In the genomic region with DNA sequence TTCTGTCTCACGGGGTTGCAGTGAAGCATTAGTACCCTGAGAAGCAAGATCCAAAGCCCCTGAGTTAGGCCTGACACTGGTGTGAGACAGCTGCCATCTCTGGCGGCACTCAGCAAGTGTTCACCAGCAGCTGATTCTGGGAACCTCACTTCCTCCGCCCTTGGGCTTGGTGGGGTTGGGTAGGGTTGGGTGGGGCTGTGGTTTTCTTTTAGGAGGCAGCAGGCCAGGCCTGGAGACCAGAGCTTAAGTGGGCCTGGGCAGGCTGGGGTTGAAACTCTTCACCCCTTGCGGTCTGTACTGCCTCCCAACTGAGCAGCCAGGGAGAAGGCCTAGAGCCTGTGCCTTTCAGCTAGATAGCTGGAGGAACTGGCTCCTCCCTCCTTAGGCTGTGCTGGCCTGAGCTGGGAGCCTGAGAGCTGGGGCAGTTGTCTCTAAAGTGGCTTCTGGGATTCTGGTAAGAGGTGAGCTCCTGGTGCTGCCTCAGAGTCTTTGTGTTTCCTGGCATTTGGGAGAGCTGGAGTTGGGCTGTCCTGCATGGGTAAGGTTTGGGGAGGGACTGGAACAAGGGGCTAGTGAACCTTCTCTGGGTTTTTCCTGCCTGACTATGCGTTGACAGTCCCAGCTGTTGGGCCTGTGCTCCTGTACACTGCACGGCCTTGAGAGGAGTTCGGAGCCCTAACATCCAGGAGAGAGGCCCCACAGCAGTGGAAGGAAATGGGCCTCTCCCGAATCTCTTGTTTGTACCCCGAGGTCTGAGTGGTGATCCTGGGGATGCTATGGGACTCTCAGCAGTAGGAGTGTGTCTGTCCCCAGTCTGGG, we compare ENCODE assay signal across 8 cellular contexts. TPM values are rescaled to one million over a fixed set of nuclear protein-coding genes. Genes with fewer than 3 reads are reported as not detected.
DNase-seq lines count a peak whose midpoint lies in the region; ATAC-seq and TF ChIP-seq lines count a peak whose summit lies in the region.

No MANE protein-coding gene starts in this region.

- peak overlapping the region in 1 of 2 experiments; percentile 35; a peak in 2 of 4 replicates for H4K8ac ChIP-seq in IMR-90 (ENCODE audit: low read depth in 2 of 2, low read length in 2 of 2)

- no peak overlapping the region for H3K18ac ChIP-seq in IMR-90 (ENCODE audit: low read depth, low read length)

- peak; percentile 87 for DNase-seq in ELR (ENCODE audit: low read depth)
- DNase-seq in IMR-90, result no peak
- DNase-seq in WERI-Rb-1, result peak; percentile 20
- peak; percentile 88 for DNase-seq in colonic mucosa
- no peak for DNase-seq in SHP77 (lab: John Stamatoyannopoulos, UW)

- TF ChIP-seq CTCF in IMR-90 (conservative IDR thresholded peaks at IDR 0.05; ENCODE audit: low read depth, low read length), result no peak
- no peak for TF ChIP-seq CTCF in WERI-Rb-1 (IDR thresholded peaks at IDR 0.05; ENCODE audit: low read depth, low read length)
- TF ChIP-seq CTCF in colonic mucosa (IDR thresholded peaks at IDR 0.05), result no peak

- H4K5ac ChIP-seq in IMR-90 (ENCODE audit: low read depth, low read length), result no peak overlapping the region; the same call in 1 of the 2 replicates

- no TSS peak for BruUV-seq in IMR-90 (replicated peaks; lab: Mats Ljungman, UMichigan)

- POLR2A ChIA-PET in IMR-90 (lab: Charles Lee; ENCODE audit: unreplicated experiment), result interaction anchor here (1.0 kb wide), 1 partner anchor 47 kb away, joined by 3 read pairs; no protein-coding TSS in a partner anchor

- peak overlapping the region; percentile 60 for H3K23ac ChIP-seq in IMR-90 (ENCODE audit: low read depth, low read length)

- no peak overlapping the region for H3K9ac ChIP-seq in IMR-90 (ENCODE audit: low read depth, low read length)
- peak overlapping the region; percentile 60 to 82 for H3K9ac ChIP-seq in colonic mucosa (ENCODE audit: low read depth in 2 of 2, low read length in 2 of 2)

- H4K91ac ChIP-seq in IMR-90 (ENCODE audit: insufficient read depth, low read depth, low read length), result peak overlapping the region; percentile 32; the same call in 1 of the 2 replicates

- H3K4me1 ChIP-seq in IMR-90 (ENCODE audit: control insufficient read depth, insufficient read depth, low read length), result peaks cover 47% of the 10 kb centered on the region
- peaks cover 65% of the 10 kb centered on the region for H3K4me1 ChIP-seq in colonic mucosa
- H3K4me1 ChIP-seq in mesodermal cell (ENCODE audit: control insufficient read depth, insufficient read depth, low read length, poor library complexity, severe bottlenecking), result peaks cover 80% of the 10 kb centered on the region

- H2AFZ ChIP-seq in IMR-90 (replicated peaks; ENCODE audit: low read length, poor library complexity), result peak overlapping the region; percentile 6

- H3K27ac ChIP-seq in IMR-90 (ENCODE audit: insufficient read depth, low read length), result 0 out of 2 replicates have a peak overlapping the region, but pooled peaks have one; percentile 9
- no peak overlapping the region for H3K27ac ChIP-seq in WERI-Rb-1
- peak overlapping the region; percentile 79 for H3K27ac ChIP-seq in colonic mucosa
- H3K27ac ChIP-seq in mesodermal cell (ENCODE audit: low read depth, low read length, severe bottlenecking), result peak overlapping the region; percentile 5
- peak overlapping the region; percentile 11 for H3K27ac ChIP-seq in temporal lobe (ENCODE audit: low read depth, low read length)

- 0 out of 2 replicates have a peak overlapping the region, but pooled peaks have one; percentile 21 for H2BK120ac ChIP-seq in IMR-90 (ENCODE audit: low read depth, low read length)

- no peak overlapping the region for H3K56ac ChIP-seq in IMR-90 (ENCODE audit: extremely low read depth, insufficient read depth, low read length)

- H3K27me3 ChIP-seq in IMR-90 (ENCODE audit: control insufficient read depth, insufficient read depth, low read length) (no peaks in the 10 kb centered on the region), WERI-Rb-1 (ENCODE audit: insufficient read depth, low read depth, severe bottlenecking) (no peaks in the 10 kb centered on the region), colonic mucosa (no peaks in the 10 kb centered on the region)

- H3K79me1 ChIP-seq in IMR-90 (ENCODE audit: low read depth in 1 of 2, low read length in 2 of 2), result peaks cover 4 to 88% of the 10 kb centered on the region in 2 experiments

- peak overlapping the region; percentile 62 for H3K4ac ChIP-seq in IMR-90 (ENCODE audit: low read depth, low read length)

- H3K36me3 ChIP-seq in IMR-90 (ENCODE audit: control insufficient read depth, insufficient read depth, low read length) (no peaks in the 10 kb centered on the region; the same call in 1 of the 2 replicates), WERI-Rb-1 (peaks cover 16% of the 10 kb centered on the region), colonic mucosa (no peaks in the 10 kb centered on the region), mesodermal cell (ENCODE audit: control insufficient read depth, insufficient read depth, low read length) (peaks cover 36% of the 10 kb centered on the region)

- H3K9me3 ChIP-seq in IMR-90 (ENCODE audit: control insufficient read depth, insufficient read depth, low read length), result no peaks in the 10 kb centered on the region
- no peaks in the 10 kb centered on the region for H3K9me3 ChIP-seq in WERI-Rb-1 (ENCODE audit: severe bottlenecking)
- no peaks in the 10 kb centered on the region for H3K9me3 ChIP-seq in colonic mucosa
- no peaks in the 10 kb centered on the region for H3K9me3 ChIP-seq in mesodermal cell (ENCODE audit: control insufficient read depth, low read length)

- peaks cover 59% of the 10 kb centered on the region for H3K9me1 ChIP-seq in IMR-90 (ENCODE audit: insufficient read depth, low read length)

- no peak for TF ChIP-seq RAD21 in IMR-90 (IDR thresholded peaks at IDR 0.05; ENCODE audit: low read length)

- H2BK15ac ChIP-seq in IMR-90 (ENCODE audit: low read depth, low read length), result no peak overlapping the region

- peak overlapping the region; percentile 59 for H2AK5ac ChIP-seq in IMR-90 (ENCODE audit: low read depth, low read length)

- no peak overlapping the region for H3K4me3 ChIP-seq in IMR-90 (ENCODE audit: insufficient read depth, low read depth, low read length)
- no peak overlapping the region for H3K4me3 ChIP-seq in WERI-Rb-1 (ENCODE audit: low read depth, low read length)
- peak overlapping the region; percentile 12 for H3K4me3 ChIP-seq in colonic mucosa
- H3K4me3 ChIP-seq in mesodermal cell (ENCODE audit: extremely low read depth, insufficient read depth, low read length, poor library complexity, severe bottlenecking), result no peak overlapping the region

- peak overlapping the region; percentile 58; the same call in 1 of the 2 replicates for H3K14ac ChIP-seq in IMR-90 (replicated peaks; ENCODE audit: low read depth, low read length)

- H3K4me2 ChIP-seq in IMR-90 (ENCODE audit: low read depth, low read length), result no peak overlapping the region

- 14% methylated on average over 1 of the region's 9 CpGs; no CpG with 5 or more reads in 1 of the 2 experiments for WGBS in IMR-90 (ENCODE audit: extremely low coverage in 2 of 2, insufficient read length in 1 of 2), 2 experiments
- 81 to 87% methylated on average over 6 to 8 of the region's 9 CpGs for WGBS in mesodermal cell (ENCODE audit: insufficient coverage in 2 of 2), 2 experiments

- in situ Hi-C loops in IMR-90 (cut with MboI; ENCODE audit: low sequenced_read_pairs), result loop anchor here (5.0 to 25.0 kb wide), 2 partner anchors 43 to 297 kb away; no protein-coding TSS in a partner anchor

- peak overlapping the region; percentile 74 for H2AK9ac ChIP-seq in IMR-90 (replicated peaks; ENCODE audit: low read depth, low read length, poor library complexity)

- no peak for TF ChIP-seq POLR2A in IMR-90 (IDR thresholded peaks at IDR 0.05; ENCODE audit: low read depth, low read length)

- intact Hi-C loops in IMR-90 (cut with micrococcal nuclease), result no loop called here
- intact Hi-C loops in colonic mucosa (cut with DNase I), result no loop called here

- H4K20me1 ChIP-seq in IMR-90 (ENCODE audit: insufficient read depth, low read length), result peaks cover 78% of the 10 kb centered on the region

- ATAC-seq in GM21526 (IDR thresholded peaks at IDR 0.05; ENCODE audit: low FRiP score, unreplicated experiment) (peak; percentile 48), IMR-90 (ENCODE audit: low read depth) (peak; percentile 16; the same call in 1 of the 2 replicates)

- CTCF ChIA-PET in IMR-90 (lab: Yijun Ruan, JAX), result interaction anchor here (0.6 to 3.4 kb wide), 7 partner anchors 8 to 142 kb away, joined by 3 to 20 read pairs (median 4); no protein-coding TSS in a partner anchor

- H2BK20ac ChIP-seq in IMR-90 (ENCODE audit: low read depth, low read length), result no peak overlapping the region

- dilution Hi-C loops in IMR-90 (cut with HindIII; ENCODE audit: low sequenced_read_pairs, unreplicated experiment), result no loop called here

- peak overlapping the region; percentile 0 for H2BK5ac ChIP-seq in IMR-90 (ENCODE audit: low read depth, low read length, poor library complexity, severe bottlenecking)

TF ChIP-seq in IMR-90, 13 proteins besides CTCF, POLR2A, EP300 and RAD21 (continues in another document):
- TF ChIP-seq ELK1 (IDR thresholded peaks at IDR 0.05; ENCODE audit: borderline replicate concordance, low read depth, low read length) (no peak), FOS (IDR thresholded peaks at IDR 0.05; ENCODE audit: low read depth, low read length) (no peak), MAZ (IDR thresholded peaks at IDR 0.05; ENCODE audit: borderline replicate concordance, low read depth, low read length) (no peak), RFX5 (IDR thresholded peaks at IDR 0.05; ENCODE audit: low read depth, low read length) (no peak)

RNA-seq across cellular contexts. Expression of gene TSPAN14, which starts 5.1 kb away (rescaled TPM):
- total RNA-seq in IMR-90 (2012; rRNA removed) (13.3 and 18.5 TPM in 2 replicates), colonic mucosa (10 to 100 TPM; 83.5 to 91.7 TPM), temporal lobe (27.8 TPM)
- 40.6 and 43.0 TPM in 2 replicates for polyA plus RNA-seq in IMR-90 (2012; rRNA removed)
- polyA plus RNA-seq in IMR-90 (2012; cell fraction: cytosol; rRNA removed), result 55.8 and 57.7 TPM in 2 replicates
- 36.3 and 44.3 TPM in 2 replicates for polyA plus RNA-seq in IMR-90 (2012; cell fraction: nucleus; rRNA removed; ENCODE audit: low replicate concordance)
- polyA plus RNA-seq in mesodermal cell (2013, experiment 1 of 2), result 117 TPM
- 90.6 TPM for polyA plus RNA-seq in mesodermal cell (2013, experiment 2 of 2)

RNA-seq across cellular contexts. Expression of gene PRXL2A, which starts 50.9 kb away (rescaled TPM):
- total RNA-seq in IMR-90 (2012; rRNA removed) (0.90 and 1.1 TPM in 2 replicates), colonic mucosa (100 to 1,000 TPM in 1 of 2 donors, 10 to 100 TPM in 1; 73.5 to 101 TPM), temporal lobe (68.6 TPM)
- 0.60 and 0.92 TPM in 2 replicates for polyA plus RNA-seq in IMR-90 (2012; rRNA removed)
- polyA plus RNA-seq in IMR-90 (2012; cell fraction: cytosol; rRNA removed), result 0.19 and 0.36 TPM in 2 replicates
- 0.10 and 0.17 TPM in 2 replicates for polyA plus RNA-seq in IMR-90 (2012; cell fraction: nucleus; rRNA removed; ENCODE audit: low replicate concordance)
- 87.4 TPM for polyA plus RNA-seq in mesodermal cell (2013, experiment 1 of 2)
- 88.2 TPM for polyA plus RNA-seq in mesodermal cell (2013, experiment 2 of 2)

Comparison
In these comparisons a context has a peak if more than half of its experiments do, and no peak if none do; other contexts are left out.
1. DNase-seq: peak in ELR (single experiment), WERI-Rb-1 (single experiment) and colonic mucosa (single experiment); none in IMR-90 (single experiment) and SHP77 (0 of 2).
2. RNA of gene PRXL2A, which starts 50.9 kb away (total RNA-seq): 73.5 to 101 TPM in colonic mucosa and 68.6 TPM in temporal lobe (single experiment); 0.90 to 1.1 TPM in IMR-90; every median in the first group is over 10 times any median in the second.